ENCODE assay signal across 29 cellular contexts in genomic region chr3:127569160-127569559, GRCh38.
"Had no signal": no experiment of that assay in that cellular context is flagged by ENCODE, and none has a peak within 500 bp of the region (broad histone marks: within the 10 kb centered on the region; RNA-seq: fewer than 3 reads in every experiment).

No MANE protein-coding gene starts in this region.

- H3K4me3 ChIP-seq: ascending aorta, breast epithelium, cardiac muscle cell, colonic mucosa had no signal

- ATAC-seq: activated CD4-positive, alpha-beta T cell treated with anti-CD3 and anti-CD28 coated beads for 36 hours; activated CD8-positive, alpha-beta memory T cell treated with anti-CD3 and anti-CD28 coated beads, Interleukin-2, amount 10 ng/mL, durations not matched to agents 7 days and 5 days; activated CD8-positive, alpha-beta T cell treated with anti-CD3 and anti-CD28 coated beads, Interleukin-2, amount 10 ng/mL, durations not matched to agents 7 days and 5 days; activated naive CD8-positive, alpha-beta T cell treated with anti-CD3 and anti-CD28 coated beads, Interleukin-2, amount 50 U/mL, for 24 hours; activated T-cell treated with anti-CD3 and anti-CD28 coated beads, Interleukin-2, amount 50 U/mL, for 4 hours; esophagus mucosa had no signal

- H3K27me3 Mint-ChIP-seq: activated CD4-positive, alpha-beta memory T cell treated with anti-CD3 and anti-CD28 coated beads for 36 hours; activated CD4-positive, alpha-beta T cell treated with anti-CD3 and anti-CD28 coated beads for 36 hours; activated CD4-positive, alpha-beta T cell treated with anti-CD3 and anti-CD28 coated beads, Interleukin-2, amount 10 ng/mL, durations not matched to agents 24 days and 14 days; activated naive CD8-positive, alpha-beta T cell treated with anti-CD3 and anti-CD28 coated beads for 36 hours had no signal

- DNase-seq: activated CD4-positive, alpha-beta memory T cell treated with anti-CD3 and anti-CD28 coated beads for 36 hours; activated CD4-positive, alpha-beta T cell treated with anti-CD3 and anti-CD28 coated beads for 36 hours; activated CD4-positive, alpha-beta T cell treated with anti-CD3 and anti-CD28 coated beads, Interleukin-2, amount 10 ng/mL, durations not matched to agents 24 days and 14 days; activated CD4-positive, CD25-positive, alpha-beta regulatory T cell; activated CD4-positive, CD25-positive, alpha-beta regulatory T cell treated with anti-CD3 and anti-CD28 coated beads, Interleukin-2, amount 50 U/mL, for 72 hours; activated CD8-positive, alpha-beta memory T cell treated with anti-CD3 and anti-CD28 coated beads, Interleukin-2, amount 10 ng/mL, durations not matched to agents 7 days and 5 days; activated CD8-positive, alpha-beta memory T cell treated with anti-CD3 and anti-CD28 coated beads, Interleukin-2, amount 50 U/mL, for 48 hours; activated CD8-positive, alpha-beta T cell treated with anti-CD3 and anti-CD28 coated beads, Interleukin-2, amount 10 ng/mL, durations not matched to agents 7 days and 5 days; activated effector memory CD4-positive, alpha-beta T cell treated with anti-CD3 and anti-CD28 coated beads, Interleukin-2, amount 50 U/mL, for 16 hours; activated naive CD4-positive, alpha-beta T cell treated with anti-CD3 and anti-CD28 coated beads for 36 hours; activated naive CD8-positive, alpha-beta T cell treated with anti-CD3 and anti-CD28 coated beads for 36 hours; activated naive CD8-positive, alpha-beta T cell treated with anti-CD3 and anti-CD28 coated beads, Interleukin-2, amount 50 U/mL, for 24 hours; activated T-cell treated with anti-CD3 and anti-CD28 coated beads for 4 hours; activated T-cell treated with anti-CD3 and anti-CD28 coated beads, Interleukin-2, amount 50 U/mL, for 4 hours; central memory CD4-positive, alpha-beta T cell; cerebellar nuclear complex; colonic mucosa; effector CD8-positive, alpha-beta T cell; foreskin fibroblast; head of caudate nucleus; T-helper 2 cell had no signal

- H3K27ac Mint-ChIP-seq: activated CD4-positive, alpha-beta memory T cell treated with anti-CD3 and anti-CD28 coated beads for 36 hours; activated CD4-positive, alpha-beta T cell treated with anti-CD3 and anti-CD28 coated beads for 36 hours; activated CD4-positive, alpha-beta T cell treated with anti-CD3 and anti-CD28 coated beads, Interleukin-2, amount 10 ng/mL, durations not matched to agents 24 days and 14 days; activated CD8-positive, alpha-beta memory T cell treated with anti-CD3 and anti-CD28 coated beads, Interleukin-2, amount 10 ng/mL, durations not matched to agents 7 days and 5 days; activated CD8-positive, alpha-beta T cell treated with anti-CD3 and anti-CD28 coated beads, Interleukin-2, amount 10 ng/mL, durations not matched to agents 7 days and 5 days; activated naive CD4-positive, alpha-beta T cell treated with anti-CD3 and anti-CD28 coated beads for 36 hours; activated naive CD4-positive, alpha-beta T cell treated with anti-CD3 and anti-CD28 coated beads, Interleukin-2, amount 50 U/mL, for 24 hours; activated naive CD8-positive, alpha-beta T cell treated with anti-CD3 and anti-CD28 coated beads for 36 hours; activated naive CD8-positive, alpha-beta T cell treated with anti-CD3 and anti-CD28 coated beads, Interleukin-2, amount 50 U/mL, for 24 hours; activated T-helper 1 cell treated with anti-CD3 and anti-CD28 coated beads, Interleukin-12 subunit alpha, Interleukin-12 subunit beta, Interleukin-2, Interleukin-4 antibody, amounts not matched to agents 30 ng/mL and 10 ng/mL and 1 ng/mL, durations not matched to agents 14 hours and 24 hours and 36 hours; activated T-helper 2 cell treated with anti-CD3 and anti-CD28 coated beads, Interferon-gamma antibody, Interleukin-2, Interleukin-4, amounts not matched to agents 10 μg/mL and 5 μg/mL and 100 μg/mL, durations not matched to agents 14 hours and 24 hours and 36 hours; brain had no signal

- H3K4me3 Mint-ChIP-seq: activated CD4-positive, alpha-beta memory T cell treated with anti-CD3 and anti-CD28 coated beads for 36 hours; activated CD4-positive, alpha-beta T cell treated with anti-CD3 and anti-CD28 coated beads for 36 hours; activated CD4-positive, alpha-beta T cell treated with anti-CD3 and anti-CD28 coated beads, Interleukin-2, amount 10 ng/mL, durations not matched to agents 24 days and 14 days; activated CD8-positive, alpha-beta memory T cell treated with anti-CD3 and anti-CD28 coated beads, Interleukin-2, amount 10 ng/mL, durations not matched to agents 7 days and 5 days; activated CD8-positive, alpha-beta T cell treated with anti-CD3 and anti-CD28 coated beads, Interleukin-2, amount 10 ng/mL, durations not matched to agents 7 days and 5 days; activated naive CD4-positive, alpha-beta T cell treated with anti-CD3 and anti-CD28 coated beads for 36 hours; activated naive CD4-positive, alpha-beta T cell treated with anti-CD3 and anti-CD28 coated beads, Interleukin-2, amount 50 U/mL, for 24 hours; activated naive CD8-positive, alpha-beta T cell treated with anti-CD3 and anti-CD28 coated beads for 36 hours; activated naive CD8-positive, alpha-beta T cell treated with anti-CD3 and anti-CD28 coated beads, Interleukin-2, amount 50 U/mL, for 24 hours; activated T-cell treated with anti-CD3 and anti-CD28 coated beads, Interleukin-2, amount 50 U/mL, for 4 hours; activated T-helper 1 cell treated with anti-CD3 and anti-CD28 coated beads, Interleukin-12 subunit alpha, Interleukin-12 subunit beta, Interleukin-2, Interleukin-4 antibody, amounts not matched to agents 30 ng/mL and 10 ng/mL and 1 ng/mL, durations not matched to agents 14 hours and 24 hours and 36 hours; brain had no signal

- H3K27ac ChIP-seq: ascending aorta, breast epithelium, cardiac muscle cell, colonic mucosa had no signal

- H3K27me3 ChIP-seq: ascending aorta, breast epithelium, cardiac muscle cell, colonic mucosa had no signal

- H3K9me3 Mint-ChIP-seq: activated CD4-positive, alpha-beta memory T cell treated with anti-CD3 and anti-CD28 coated beads for 36 hours; activated CD4-positive, alpha-beta T cell treated with anti-CD3 and anti-CD28 coated beads, Interleukin-2, amount 10 ng/mL, durations not matched to agents 24 days and 14 days; activated naive CD4-positive, alpha-beta T cell treated with anti-CD3 and anti-CD28 coated beads for 36 hours; activated naive CD4-positive, alpha-beta T cell treated with anti-CD3 and anti-CD28 coated beads, Interleukin-2, amount 50 U/mL, for 24 hours; activated naive CD8-positive, alpha-beta T cell treated with anti-CD3 and anti-CD28 coated beads for 36 hours; activated naive CD8-positive, alpha-beta T cell treated with anti-CD3 and anti-CD28 coated beads, Interleukin-2, amount 50 U/mL, for 24 hours; activated T-cell treated with anti-CD3 and anti-CD28 coated beads, Interleukin-2, amount 50 U/mL, for 4 hours; activated T-helper 1 cell treated with anti-CD3 and anti-CD28 coated beads, Interleukin-12 subunit alpha, Interleukin-12 subunit beta, Interleukin-2, Interleukin-4 antibody, amounts not matched to agents 30 ng/mL and 10 ng/mL and 1 ng/mL, durations not matched to agents 14 hours and 24 hours and 36 hours; activated T-helper 2 cell treated with anti-CD3 and anti-CD28 coated beads, Interferon-gamma antibody, Interleukin-2, Interleukin-4, amounts not matched to agents 10 μg/mL and 5 μg/mL and 100 μg/mL, durations not matched to agents 14 hours and 24 hours and 36 hours; brain had no signal

- H3K9me3 ChIP-seq: ascending aorta, breast epithelium, colonic mucosa had no signal

- H3K36me3 Mint-ChIP-seq: activated CD8-positive, alpha-beta memory T cell treated with anti-CD3 and anti-CD28 coated beads, Interleukin-2, amount 10 ng/mL, durations not matched to agents 7 days and 5 days had no signal

- H3K36me3 ChIP-seq: breast epithelium, cardiac muscle cell had no signal

- H3K4me1 ChIP-seq: ascending aorta, breast epithelium, colonic mucosa had no signal

- H3K4me1 Mint-ChIP-seq: activated CD4-positive, alpha-beta T cell treated with anti-CD3 and anti-CD28 coated beads for 36 hours; activated CD4-positive, alpha-beta T cell treated with anti-CD3 and anti-CD28 coated beads, Interleukin-2, amount 10 ng/mL, durations not matched to agents 24 days and 14 days; activated CD8-positive, alpha-beta memory T cell treated with anti-CD3 and anti-CD28 coated beads, Interleukin-2, amount 10 ng/mL, durations not matched to agents 7 days and 5 days; activated naive CD4-positive, alpha-beta T cell treated with anti-CD3 and anti-CD28 coated beads, Interleukin-2, amount 50 U/mL, for 24 hours; activated naive CD8-positive, alpha-beta T cell treated with anti-CD3 and anti-CD28 coated beads for 36 hours; activated naive CD8-positive, alpha-beta T cell treated with anti-CD3 and anti-CD28 coated beads, Interleukin-2, amount 50 U/mL, for 24 hours had no signal
